ENCODE assay signal across 1 cellular context in the genomic region with DNA sequence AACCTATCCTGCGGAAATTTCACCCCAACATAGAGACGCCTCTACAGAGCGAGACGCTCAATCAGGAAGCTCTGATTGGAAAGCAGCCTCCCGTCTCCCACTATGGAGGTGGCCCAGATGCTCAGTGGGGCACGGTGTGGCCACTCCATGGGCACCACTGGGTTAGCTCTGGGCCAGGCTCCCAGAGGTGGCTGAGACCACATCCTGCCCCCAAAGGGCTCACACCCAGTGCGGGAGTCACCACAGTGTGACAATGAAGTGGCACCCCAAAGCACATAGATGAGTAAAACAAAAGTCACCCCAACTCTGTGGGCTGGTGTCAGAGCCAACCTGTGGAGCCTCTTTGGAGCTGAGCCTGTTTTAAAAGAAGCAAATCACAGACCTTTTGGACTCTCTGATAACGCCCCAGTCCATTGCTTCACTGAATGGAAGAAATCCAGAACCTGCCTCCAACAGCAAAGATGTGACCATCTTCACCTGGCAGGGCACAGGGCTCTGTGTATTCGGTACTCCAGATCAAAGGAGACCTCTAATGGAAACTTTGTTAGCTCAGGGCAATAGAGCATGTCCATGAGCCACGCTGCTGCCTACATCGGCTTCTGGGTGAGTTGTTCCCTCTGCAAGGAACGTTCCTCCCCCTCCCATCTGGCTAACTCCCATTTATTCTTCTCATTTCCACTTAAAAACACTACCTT.
TF ChIP-seq lines count a peak whose summit lies in the region.

No MANE protein-coding gene starts in this region.

TF ChIP-seq in HepG2, 621 proteins besides CTCF, POLR2A, EP300 and RAD21 (continued from another document and continues in another):
- no peak for TF ChIP-seq ZNF431 (CRISPR knock-in tag; IDR thresholded peaks at IDR 0.05; ENCODE audit: borderline replicate concordance, low read depth)
- TF ChIP-seq, protein P1, sequence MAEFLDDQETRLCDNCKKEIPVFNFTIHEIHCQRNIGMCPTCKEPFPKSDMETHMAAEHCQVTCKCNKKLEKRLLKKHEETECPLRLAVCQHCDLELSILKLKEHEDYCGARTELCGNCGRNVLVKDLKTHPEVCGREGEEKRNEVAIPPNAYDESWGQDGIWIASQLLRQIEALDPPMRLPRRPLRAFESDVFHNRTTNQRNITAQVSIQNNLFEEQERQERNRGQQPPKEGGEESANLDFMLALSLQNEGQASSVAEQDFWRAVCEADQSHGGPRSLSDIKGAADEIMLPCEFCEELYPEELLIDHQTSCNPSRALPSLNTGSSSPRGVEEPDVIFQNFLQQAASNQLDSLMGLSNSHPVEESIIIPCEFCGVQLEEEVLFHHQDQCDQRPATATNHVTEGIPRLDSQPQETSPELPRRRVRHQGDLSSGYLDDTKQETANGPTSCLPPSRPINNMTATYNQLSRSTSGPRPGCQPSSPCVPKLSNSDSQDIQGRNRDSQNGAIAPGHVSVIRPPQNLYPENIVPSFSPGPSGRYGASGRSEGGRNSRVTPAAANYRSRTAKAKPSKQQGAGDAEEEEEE (CRISPR knock-in tag; IDR thresholded peaks at IDR 0.05; ENCODE audit: borderline replicate concordance), result no peak
- no peak for TF ChIP-seq SOX13 (IDR thresholded peaks at IDR 0.05)
- peak in 1 of 2 experiments; percentile 64; a peak in 2 of 4 replicates for TF ChIP-seq SOX13 (CRISPR knock-in tag; conservative IDR thresholded peaks at IDR 0.05 in 1 of 2, IDR thresholded peaks at IDR 0.05 in 1 of 2)
- TF ChIP-seq, protein P2, sequence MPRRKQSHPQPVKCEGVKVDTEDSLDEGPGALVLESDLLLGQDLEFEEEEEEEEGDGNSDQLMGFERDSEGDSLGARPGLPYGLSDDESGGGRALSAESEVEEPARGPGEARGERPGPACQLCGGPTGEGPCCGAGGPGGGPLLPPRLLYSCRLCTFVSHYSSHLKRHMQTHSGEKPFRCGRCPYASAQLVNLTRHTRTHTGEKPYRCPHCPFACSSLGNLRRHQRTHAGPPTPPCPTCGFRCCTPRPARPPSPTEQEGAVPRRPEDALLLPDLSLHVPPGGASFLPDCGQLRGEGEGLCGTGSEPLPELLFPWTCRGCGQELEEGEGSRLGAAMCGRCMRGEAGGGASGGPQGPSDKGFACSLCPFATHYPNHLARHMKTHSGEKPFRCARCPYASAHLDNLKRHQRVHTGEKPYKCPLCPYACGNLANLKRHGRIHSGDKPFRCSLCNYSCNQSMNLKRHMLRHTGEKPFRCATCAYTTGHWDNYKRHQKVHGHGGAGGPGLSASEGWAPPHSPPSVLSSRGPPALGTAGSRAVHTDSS (CRISPR knock-in tag; conservative IDR thresholded peaks at IDR 0.05), result no peak
- TF ChIP-seq HHEX (CRISPR knock-in tag; IDR thresholded peaks at IDR 0.05), result 0 out of 2 replicates have a peak, but pooled peaks have one; percentile 19
- TF ChIP-seq CEBPB (IDR thresholded peaks at IDR 0.05; ENCODE audit: borderline replicate concordance, low read depth, low read length), result peak; percentile 76; the same call in 1 of the 2 replicates
- no peak for TF ChIP-seq NCOR1 (IDR thresholded peaks at IDR 0.05; ENCODE audit: borderline replicate concordance, low read length)
- TF ChIP-seq ZNF121 (CRISPR knock-in tag; IDR thresholded peaks at IDR 0.05), result no peak
- TF ChIP-seq TCF7 (IDR thresholded peaks at IDR 0.05; ENCODE audit: low read depth), result peak; percentile 88
- TF ChIP-seq, protein P3, sequence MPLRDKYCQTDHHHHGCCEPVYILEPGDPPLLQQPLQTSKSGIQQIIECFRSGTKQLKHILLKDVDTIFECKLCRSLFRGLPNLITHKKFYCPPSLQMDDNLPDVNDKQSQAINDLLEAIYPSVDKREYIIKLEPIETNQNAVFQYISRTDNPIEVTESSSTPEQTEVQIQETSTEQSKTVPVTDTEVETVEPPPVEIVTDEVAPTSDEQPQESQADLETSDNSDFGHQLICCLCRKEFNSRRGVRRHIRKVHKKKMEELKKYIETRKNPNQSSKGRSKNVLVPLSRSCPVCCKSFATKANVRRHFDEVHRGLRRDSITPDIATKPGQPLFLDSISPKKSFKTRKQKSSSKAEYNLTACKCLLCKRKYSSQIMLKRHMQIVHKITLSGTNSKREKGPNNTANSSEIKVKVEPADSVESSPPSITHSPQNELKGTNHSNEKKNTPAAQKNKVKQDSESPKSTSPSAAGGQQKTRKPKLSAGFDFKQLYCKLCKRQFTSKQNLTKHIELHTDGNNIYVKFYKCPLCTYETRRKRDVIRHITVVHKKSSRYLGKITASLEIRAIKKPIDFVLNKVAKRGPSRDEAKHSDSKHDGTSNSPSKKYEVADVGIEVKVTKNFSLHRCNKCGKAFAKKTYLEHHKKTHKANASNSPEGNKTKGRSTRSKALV (CRISPR knock-in tag; IDR thresholded peaks at IDR 0.05), result no peak
- TF ChIP-seq EZH2 (conservative IDR thresholded peaks at IDR 0.05; ENCODE audit: low read depth, low read length), result no peak
- TF ChIP-seq HOXD1 (CRISPR knock-in tag; IDR thresholded peaks at IDR 0.05), result no peak
- TF ChIP-seq NR2F2 (IDR thresholded peaks at IDR 0.05; ENCODE audit: borderline replicate concordance, low read depth), result peak; percentile 67; the same call in 1 of the 2 replicates
- TF ChIP-seq GFI1 (CRISPR knock-in tag; IDR thresholded peaks at IDR 0.05; ENCODE audit: borderline replicate concordance), result peak; percentile 34; the same call in 1 of the 2 replicates
- no peak for TF ChIP-seq ESRRA (CRISPR knock-in tag; IDR thresholded peaks at IDR 0.05; ENCODE audit: low read depth)
- TF ChIP-seq ZNF776 (CRISPR knock-in tag; IDR thresholded peaks at IDR 0.05), result no peak
- TF ChIP-seq SOX6 (IDR thresholded peaks at IDR 0.05), result no peak
- TF ChIP-seq SOX6 (CRISPR knock-in tag; IDR thresholded peaks at IDR 0.05), result peak; percentile 6; the same call in 1 of the 2 replicates
- peak; percentile 68 for TF ChIP-seq FOXA3 (CRISPR knock-in tag; IDR thresholded peaks at IDR 0.05)
- TF ChIP-seq, protein P4, sequence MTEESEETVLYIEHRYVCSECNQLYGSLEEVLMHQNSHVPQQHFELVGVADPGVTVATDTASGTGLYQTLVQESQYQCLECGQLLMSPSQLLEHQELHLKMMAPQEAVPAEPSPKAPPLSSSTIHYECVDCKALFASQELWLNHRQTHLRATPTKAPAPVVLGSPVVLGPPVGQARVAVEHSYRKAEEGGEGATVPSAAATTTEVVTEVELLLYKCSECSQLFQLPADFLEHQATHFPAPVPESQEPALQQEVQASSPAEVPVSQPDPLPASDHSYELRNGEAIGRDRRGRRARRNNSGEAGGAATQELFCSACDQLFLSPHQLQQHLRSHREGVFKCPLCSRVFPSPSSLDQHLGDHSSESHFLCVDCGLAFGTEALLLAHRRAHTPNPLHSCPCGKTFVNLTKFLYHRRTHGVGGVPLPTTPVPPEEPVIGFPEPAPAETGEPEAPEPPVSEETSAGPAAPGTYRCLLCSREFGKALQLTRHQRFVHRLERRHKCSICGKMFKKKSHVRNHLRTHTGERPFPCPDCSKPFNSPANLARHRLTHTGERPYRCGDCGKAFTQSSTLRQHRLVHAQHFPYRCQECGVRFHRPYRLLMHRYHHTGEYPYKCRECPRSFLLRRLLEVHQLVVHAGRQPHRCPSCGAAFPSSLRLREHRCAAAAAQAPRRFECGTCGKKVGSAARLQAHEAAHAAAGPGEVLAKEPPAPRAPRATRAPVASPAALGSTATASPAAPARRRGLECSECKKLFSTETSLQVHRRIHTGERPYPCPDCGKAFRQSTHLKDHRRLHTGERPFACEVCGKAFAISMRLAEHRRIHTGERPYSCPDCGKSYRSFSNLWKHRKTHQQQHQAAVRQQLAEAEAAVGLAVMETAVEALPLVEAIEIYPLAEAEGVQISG (CRISPR knock-in tag; IDR thresholded peaks at IDR 0.05), result no peak
- no peak for TF ChIP-seq SKI (IDR thresholded peaks at IDR 0.05; ENCODE audit: partially characterized antibody)
- TF ChIP-seq RBFOX2 (IDR thresholded peaks at IDR 0.05; ENCODE audit: low read depth, low read length), result no peak
- TF ChIP-seq, protein P5, sequence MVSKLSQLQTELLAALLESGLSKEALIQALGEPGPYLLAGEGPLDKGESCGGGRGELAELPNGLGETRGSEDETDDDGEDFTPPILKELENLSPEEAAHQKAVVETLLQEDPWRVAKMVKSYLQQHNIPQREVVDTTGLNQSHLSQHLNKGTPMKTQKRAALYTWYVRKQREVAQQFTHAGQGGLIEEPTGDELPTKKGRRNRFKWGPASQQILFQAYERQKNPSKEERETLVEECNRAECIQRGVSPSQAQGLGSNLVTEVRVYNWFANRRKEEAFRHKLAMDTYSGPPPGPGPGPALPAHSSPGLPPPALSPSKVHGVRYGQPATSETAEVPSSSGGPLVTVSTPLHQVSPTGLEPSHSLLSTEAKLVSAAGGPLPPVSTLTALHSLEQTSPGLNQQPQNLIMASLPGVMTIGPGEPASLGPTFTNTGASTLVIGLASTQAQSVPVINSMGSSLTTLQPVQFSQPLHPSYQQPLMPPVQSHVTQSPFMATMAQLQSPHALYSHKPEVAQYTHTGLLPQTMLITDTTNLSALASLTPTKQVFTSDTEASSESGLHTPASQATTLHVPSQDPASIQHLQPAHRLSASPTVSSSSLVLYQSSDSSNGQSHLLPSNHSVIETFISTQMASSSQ (IDR thresholded peaks at IDR 0.05; ENCODE audit: low read depth), result no peak
- TF ChIP-seq, protein P5 (CRISPR knock-in tag; IDR thresholded peaks at IDR 0.05; ENCODE audit: borderline replicate concordance), result no peak
- no peak for TF ChIP-seq ZNF569 (CRISPR knock-in tag; IDR thresholded peaks at IDR 0.05; ENCODE audit: borderline replicate concordance)
- TF ChIP-seq FOXP1 (IDR thresholded peaks at IDR 0.05), result no peak
- peak; percentile 40; the same call in 1 of the 2 replicates for TF ChIP-seq FOXP1 (CRISPR knock-in tag; IDR thresholded peaks at IDR 0.05)
- TF ChIP-seq, protein P6, sequence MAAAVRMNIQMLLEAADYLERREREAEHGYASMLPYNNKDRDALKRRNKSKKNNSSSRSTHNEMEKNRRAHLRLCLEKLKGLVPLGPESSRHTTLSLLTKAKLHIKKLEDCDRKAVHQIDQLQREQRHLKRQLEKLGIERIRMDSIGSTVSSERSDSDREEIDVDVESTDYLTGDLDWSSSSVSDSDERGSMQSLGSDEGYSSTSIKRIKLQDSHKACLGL (CRISPR knock-in tag; IDR thresholded peaks at IDR 0.05), result no peak
- TF ChIP-seq, protein P7, sequence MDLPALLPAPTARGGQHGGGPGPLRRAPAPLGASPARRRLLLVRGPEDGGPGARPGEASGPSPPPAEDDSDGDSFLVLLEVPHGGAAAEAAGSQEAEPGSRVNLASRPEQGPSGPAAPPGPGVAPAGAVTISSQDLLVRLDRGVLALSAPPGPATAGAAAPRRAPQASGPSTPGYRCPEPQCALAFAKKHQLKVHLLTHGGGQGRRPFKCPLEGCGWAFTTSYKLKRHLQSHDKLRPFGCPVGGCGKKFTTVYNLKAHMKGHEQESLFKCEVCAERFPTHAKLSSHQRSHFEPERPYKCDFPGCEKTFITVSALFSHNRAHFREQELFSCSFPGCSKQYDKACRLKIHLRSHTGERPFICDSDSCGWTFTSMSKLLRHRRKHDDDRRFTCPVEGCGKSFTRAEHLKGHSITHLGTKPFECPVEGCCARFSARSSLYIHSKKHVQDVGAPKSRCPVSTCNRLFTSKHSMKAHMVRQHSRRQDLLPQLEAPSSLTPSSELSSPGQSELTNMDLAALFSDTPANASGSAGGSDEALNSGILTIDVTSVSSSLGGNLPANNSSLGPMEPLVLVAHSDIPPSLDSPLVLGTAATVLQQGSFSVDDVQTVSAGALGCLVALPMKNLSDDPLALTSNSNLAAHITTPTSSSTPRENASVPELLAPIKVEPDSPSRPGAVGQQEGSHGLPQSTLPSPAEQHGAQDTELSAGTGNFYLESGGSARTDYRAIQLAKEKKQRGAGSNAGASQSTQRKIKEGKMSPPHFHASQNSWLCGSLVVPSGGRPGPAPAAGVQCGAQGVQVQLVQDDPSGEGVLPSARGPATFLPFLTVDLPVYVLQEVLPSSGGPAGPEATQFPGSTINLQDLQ (CRISPR knock-in tag; IDR thresholded peaks at IDR 0.05), result no peak
- TF ChIP-seq ZBTB3 (CRISPR knock-in tag; IDR thresholded peaks at IDR 0.05; ENCODE audit: borderline replicate concordance, low read depth), result no peak
- TF ChIP-seq ZNF20 (CRISPR knock-in tag; IDR thresholded peaks at IDR 0.05), result no peak
- TF ChIP-seq NFYC (CRISPR knock-in tag; IDR thresholded peaks at IDR 0.05), result no peak
